Comparison of ENCODE assay signal across 8 cellular contexts in the genomic region with DNA sequence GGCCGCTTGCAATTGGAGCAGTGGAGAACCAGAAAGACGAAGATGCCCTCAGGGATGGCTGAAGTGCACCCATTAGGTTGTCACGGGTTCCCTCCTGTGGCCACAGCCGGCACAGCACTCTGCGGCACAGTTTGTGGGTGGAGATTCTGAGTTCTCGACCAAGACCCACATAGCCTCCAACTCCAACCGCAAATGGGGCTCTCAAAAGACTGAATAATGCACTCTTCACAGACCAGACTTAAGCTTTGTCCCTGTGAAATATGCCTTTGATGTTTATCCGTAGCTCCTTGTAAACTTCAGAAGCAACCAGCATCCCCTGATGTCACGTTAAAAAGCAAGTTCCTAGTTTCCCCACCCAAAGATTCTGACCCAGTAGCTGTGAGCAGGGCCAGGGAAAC. TPM values are rescaled to one million over a fixed set of nuclear protein-coding genes. Genes with fewer than 3 reads are reported as not detected.
DNase-seq lines count a peak whose midpoint lies in the region; ATAC-seq and TF ChIP-seq lines count a peak whose summit lies in the region.

No MANE protein-coding gene starts in this region.

- peak; percentile 66 to 95 (median 89) for TF ChIP-seq CTCF in gastroesophageal sphincter (IDR thresholded peaks at IDR 0.05)
- TF ChIP-seq CTCF in osteocyte (IDR thresholded peaks at IDR 0.05): peak; percentile 93
- peak; percentile 92 for TF ChIP-seq CTCF in type B pancreatic cell (conservative IDR thresholded peaks at IDR 0.05)

- H3K9me3 ChIP-seq in Karpas-422 (ENCODE audit: low read length) (no peaks in the 10 kb centered on the region), gastroesophageal sphincter (no peaks in the 10 kb centered on the region)

- no peak overlapping the region for H3K4me2 ChIP-seq in Karpas-422 (ENCODE audit: low read depth, low read length, poor library complexity, severe bottlenecking)

- H3K27me3 Mint-ChIP-seq in osteocyte (ENCODE audit: unreplicated experiment) (peaks cover 5% of the 10 kb centered on the region), type B pancreatic cell (peaks cover 7% of the 10 kb centered on the region)

- H3K4me3 ChIP-seq in Karpas-422 (ENCODE audit: low read length) (no peak overlapping the region), gastroesophageal sphincter (no peak overlapping the region)

- H3K4me1 ChIP-seq in Karpas-422 (ENCODE audit: low read length): peaks cover 18% of the 10 kb centered on the region
- peaks cover 0 to 33% (median 3%) of the 10 kb centered on the region in 3 donors for H3K4me1 ChIP-seq in gastroesophageal sphincter

- H3K9ac ChIP-seq in Karpas-422 (ENCODE audit: low read length): no peak overlapping the region

- no peak overlapping the region for H3K27ac Mint-ChIP-seq in osteocyte (ENCODE audit: unreplicated experiment)
- H3K27ac Mint-ChIP-seq in type B pancreatic cell: no peak overlapping the region

- no peak overlapping the region for H2AFZ ChIP-seq in Karpas-422 (ENCODE audit: low read length)

- H3K36me3 Mint-ChIP-seq in osteocyte (ENCODE audit: unreplicated experiment) (no peaks in the 10 kb centered on the region), type B pancreatic cell (no peaks in the 10 kb centered on the region)

- no peaks in the 10 kb centered on the region for H3K9me2 ChIP-seq in Karpas-422 (replicated peaks; ENCODE audit: insufficient read depth, low read length)

- WGBS in gastroesophageal sphincter (ENCODE audit: low coverage in 1 of 2), 2 donors: 0 to 42% methylated on average over 1 to 2 of the region's 9 CpGs

- H3K27ac ChIP-seq in Karpas-422 (ENCODE audit: low read length): no peak overlapping the region
- peak overlapping the region in 3 of 4 donors; percentile 2 to 25 (median 12) for H3K27ac ChIP-seq in gastroesophageal sphincter

- no peaks in the 10 kb centered on the region for H3K79me2 ChIP-seq in Karpas-422 (ENCODE audit: low read length)

- no peaks in the 10 kb centered on the region for H4K20me1 ChIP-seq in Karpas-422 (ENCODE audit: insufficient read depth, low read depth, low read length)

- H3K36me3 ChIP-seq in Karpas-422 (ENCODE audit: insufficient read depth, low read length) (no peaks in the 10 kb centered on the region), gastroesophageal sphincter (no peaks in the 10 kb centered on the region)

- TF ChIP-seq EP300 in gastroesophageal sphincter (IDR thresholded peaks at IDR 0.05): no peak

- H3K27me3 ChIP-seq in Karpas-422 (ENCODE audit: low read length) (no peaks in the 10 kb centered on the region), gastroesophageal sphincter (no peaks in the 10 kb centered on the region)

- no peaks in the 10 kb centered on the region for H3K9me3 Mint-ChIP-seq in osteocyte (ENCODE audit: unreplicated experiment)
- H3K9me3 Mint-ChIP-seq in type B pancreatic cell: peaks cover 4% of the 10 kb centered on the region

- no peak for TF ChIP-seq POLR2A in gastroesophageal sphincter (IDR thresholded peaks at IDR 0.05)

- H3K4me3 Mint-ChIP-seq in osteocyte (ENCODE audit: unreplicated experiment) (no peak overlapping the region), type B pancreatic cell (no peak overlapping the region)

- ATAC-seq in GM21786 (IDR thresholded peaks at IDR 0.05; ENCODE audit: unreplicated experiment) (peak; percentile 89), gastroesophageal sphincter (peak; percentile 87)

- H3K4me1 Mint-ChIP-seq in osteocyte (ENCODE audit: unreplicated experiment): peaks cover 33% of the 10 kb centered on the region
- H3K4me1 Mint-ChIP-seq in type B pancreatic cell (ENCODE audit: unreplicated experiment): no peaks in the 10 kb centered on the region

- DNase-seq in EH (ENCODE audit: low read depth): peak; percentile 80
- peak; percentile 87 for DNase-seq in Karpas-422
- DNase-seq in RKO (ENCODE audit: low spot score): peak; percentile 75
- DNase-seq in activated T-helper 9 cell treated with anti-CD3 and anti-CD28 coated beads, Interleukin-2, amount 50 U/mL, for 16 hours (ENCODE audit: low read depth): peak; percentile 11
- peak; percentile 93 for DNase-seq in osteocyte (ENCODE audit: extremely low spot score, unreplicated experiment)
- DNase-seq in type B pancreatic cell (ENCODE audit: extremely low spot score, unreplicated experiment): peak; percentile 84

RNA-seq across cellular contexts. Expression of a gene that starts 0.9 kb away (rescaled TPM):
- not detected in 2 replicates for total RNA-seq in Karpas-422 (2014; rRNA removed; shearing (Covaris generic); ENCODE audit: low replicate concordance)
- total RNA-seq in gastroesophageal sphincter (not detected), osteocyte (not detected in 2 replicates), type B pancreatic cell (ENCODE audit: low replicate concordance) (not detected in 2 replicates)

RNA-seq across cellular contexts. Expression of a gene that starts 31.1 kb away (rescaled TPM):
- total RNA-seq in Karpas-422 (2014; rRNA removed; shearing (Covaris generic); ENCODE audit: low replicate concordance): not detected in 2 replicates
- total RNA-seq in gastroesophageal sphincter (1,000 to 10,000 TPM in 3 of 4 donors, 100 to 1,000 TPM in 1; 951 to 1,877 (median 1,344) TPM), osteocyte (705 and 710 TPM in 2 replicates), type B pancreatic cell (ENCODE audit: low replicate concordance) (291 and 483 TPM in 2 replicates)

RNA-seq across cellular contexts. Expression of a gene that starts 38.4 kb away (rescaled TPM):
- not detected in 2 replicates for total RNA-seq in Karpas-422 (2014; rRNA removed; shearing (Covaris generic); ENCODE audit: low replicate concordance)
- total RNA-seq in gastroesophageal sphincter (not detected), osteocyte (not detected in 2 replicates), type B pancreatic cell (ENCODE audit: low replicate concordance) (not detected in 2 replicates)

Comparison
In these comparisons a context has a peak if more than half of its experiments do, and no peak if none do; other contexts are left out.
1. DNase-seq: peak in every context shown above with its lines; median percentile 93 in osteocyte; 87 in Karpas-422; 84 in type B pancreatic cell; 80 in EH; 75 in RKO; 11 in activated T-helper 9 cell treated with anti-CD3 and anti-CD28 coated beads, Interleukin-2, amount 50 U/mL, for 16 hours.
2. RNA of a gene that starts 31.1 kb away (total RNA-seq): 951 to 1,877 TPM in gastroesophageal sphincter, 705 to 710 TPM in osteocyte and 291 to 483 TPM in type B pancreatic cell; not detected in Karpas-422; every median in the first group is over 100 times any median in the second.
3. Peak in every context shown above with its lines, with median percentiles within 50 percentile points of each other: CTCF ChIP-seq.